ENCODE assay signal across 19 cellular contexts in the genomic region with DNA sequence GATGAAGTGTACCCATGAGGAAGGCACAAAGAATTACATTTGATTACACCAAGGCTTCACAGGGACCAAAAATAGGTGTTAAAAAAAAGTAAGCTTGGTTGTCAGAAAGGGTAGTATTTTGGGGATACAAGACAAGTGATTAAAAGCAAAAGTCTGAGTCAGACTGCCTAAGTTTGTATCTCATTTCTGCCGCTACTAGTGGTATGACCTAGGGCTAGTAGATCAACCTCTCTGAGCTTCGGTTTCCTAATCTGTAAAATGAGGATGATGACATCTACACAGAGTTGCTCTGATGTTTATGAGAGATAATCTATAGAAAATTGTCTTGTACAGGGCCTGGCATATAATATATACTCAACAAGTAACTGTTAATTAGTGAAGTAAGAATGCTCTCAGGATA.
DNase-seq lines count a peak whose midpoint lies in the region; ATAC-seq and TF ChIP-seq lines count a peak whose summit lies in the region.
"Had no signal": no experiment of that assay in that cellular context is flagged by ENCODE, and none has a peak within 500 bp of the region (broad histone marks: within the 10 kb centered on the region; RNA-seq: fewer than 3 reads in every experiment).

No MANE protein-coding gene starts in this region.

- no peaks in the 10 kb centered on the region for H3K9me3 Mint-ChIP-seq in activated naive CD4-positive, alpha-beta T cell treated with anti-CD3 and anti-CD28 coated beads, Interleukin-2, amount 50 U/mL, for 72 hours

- in situ Hi-C loops in transverse colon (cut with MboI; ENCODE audit: low pct_ligation_motif_present in 1 of 4, low pct_unique_long_range_greater_than_20kb in 1 of 4, low sequenced_read_pairs in 3 of 4) = loop anchor here in 1 of 4 donors (10.0 kb wide), 1 partner anchor 375 kb away; no protein-coding TSS in a partner anchor

- no peak overlapping the region for H3K4me3 ChIP-seq in transverse colon
- H3K4me3 ChIP-seq: coronary artery, esophagus squamous epithelium, hepatocyte, left lung had no signal

- H3K36me3 Mint-ChIP-seq in activated naive CD4-positive, alpha-beta T cell treated with anti-CD3 and anti-CD28 coated beads, Interleukin-2, amount 50 U/mL, for 72 hours = peaks cover 4 to 6% of the 10 kb centered on the region in 2 donors

- H3K36me3 ChIP-seq in transverse colon = no peaks in the 10 kb centered on the region
- H3K36me3 ChIP-seq: esophagus squamous epithelium, left lung had no signal

- no peak for TF ChIP-seq CTCF in transverse colon (IDR thresholded peaks at IDR 0.05)

- H3K9me3 ChIP-seq in transverse colon = no peaks in the 10 kb centered on the region
- H3K9me3 ChIP-seq: esophagus squamous epithelium, left lung had no signal

- peak; percentile 80 to 91 for ATAC-seq in activated naive CD4-positive, alpha-beta T cell treated with anti-CD3 and anti-CD28 coated beads, Interleukin-2, amount 50 U/mL, for 72 hours
- ATAC-seq in GM21390 (IDR thresholded peaks at IDR 0.05; ENCODE audit: unreplicated experiment) (peak; percentile 61), HG03108 (IDR thresholded peaks at IDR 0.05; ENCODE audit: unreplicated experiment) (peak; percentile 44), GM19023 (IDR thresholded peaks at IDR 0.05; ENCODE audit: unreplicated experiment) (no peak)
- ATAC-seq in stimulated activated naive CD8-positive, alpha-beta T cell treated with anti-CD3 and anti-CD28 coated beads, Interleukin-15, Interleukin-2, amounts not matched to agents 100 U/mL and 50 U/mL, for 24 hours = peak; percentile 76
- ATAC-seq: left lung had no signal

- no peak for TF ChIP-seq EP300 in transverse colon (IDR thresholded peaks at IDR 0.05; ENCODE audit: low read depth)

- WGBS in transverse colon (ENCODE audit: low coverage in 1 of 2), 2 donors = 73 to 82% methylated on average over 2 of the region's 2 CpGs

- intact Hi-C loops in transverse colon (cut with DNase I; ENCODE audit: low total_unique reads) = loop anchor here (5.0 kb wide), 1 partner anchor 378 kb away; no protein-coding TSS in a partner anchor

- H3K27me3 ChIP-seq in transverse colon = no peaks in the 10 kb centered on the region
- H3K27me3 ChIP-seq: esophagus squamous epithelium, hepatocyte, left lung had no signal

- TF ChIP-seq POLR2A in transverse colon (IDR thresholded peaks at IDR 0.05) = no peak

- DNase-seq in activated naive CD4-positive, alpha-beta T cell treated with anti-CD3 and anti-CD28 coated beads, Interleukin-2, amount 50 U/mL, for 72 hours (ENCODE audit: low spot score in 2 of 2) = no peak
- DNase-seq in activated naive CD4-positive, alpha-beta T cell (lab: John Stamatoyannopoulos, UW) = no peak
- no peak for DNase-seq in stimulated activated naive CD8-positive, alpha-beta T cell treated with anti-CD3 and anti-CD28 coated beads, Interleukin-15, Interleukin-2, amounts not matched to agents 100 U/mL and 50 U/mL, for 24 hours
- no peak for DNase-seq in transverse colon
- no peak for DNase-seq in NCI-H146 (lab: John Stamatoyannopoulos, UW)
- DNase-seq: activated CD4-positive, alpha-beta T cell treated with anti-CD3 and anti-CD28 coated beads, Interleukin-2, amount 50 U/mL, for 48 hours; amniotic stem cell; DMS 273 treated with DMSO at 0.1 percent for 48 hours; esophagus squamous epithelium; left lung; NCI-H510A; stimulated activated CD4-positive, alpha-beta T cell treated with anti-CD3 and anti-CD28 coated beads, Interleukin-1b, Interleukin-23, amount 100 ng/mL, for 48 hours had no signal

- H3K27ac ChIP-seq in transverse colon = no peak overlapping the region
- H3K27ac ChIP-seq: coronary artery, esophagus squamous epithelium, hepatocyte, HL-60, left lung, RWPE1 had no signal

- peaks cover 0 to 11% (median 1%) of the 10 kb centered on the region in 4 donors for H3K4me1 ChIP-seq in transverse colon

- peak overlapping the region; percentile 69 to 75 for H3K27ac Mint-ChIP-seq in activated naive CD4-positive, alpha-beta T cell treated with anti-CD3 and anti-CD28 coated beads, Interleukin-2, amount 50 U/mL, for 72 hours
